Comparison of ENCODE assay signal across 23 cellular contexts in genomic region chr3:156908398-156908797, GRCh38.
DNase-seq lines count a peak whose midpoint lies in the region; ATAC-seq and TF ChIP-seq lines count a peak whose summit lies in the region.
"Had no signal": no experiment of that assay in that cellular context is flagged by ENCODE, and none has a peak within 500 bp of the region (broad histone marks: within the 10 kb centered on the region; RNA-seq: fewer than 3 reads in every experiment).

No MANE protein-coding gene starts in this region.

- no peaks in the 10 kb centered on the region for H3K36me3 Mint-ChIP-seq in activated T-cell treated with anti-CD3 and anti-CD28 coated beads, Interleukin-2, amount 50 U/mL, for 72 hours (ENCODE audit: insufficient read depth in 2 of 2)
- H3K36me3 Mint-ChIP-seq in activated CD4-positive, alpha-beta T cell treated with anti-CD3 and anti-CD28 coated beads for 36 hours (ENCODE audit: low read depth) = no peaks in the 10 kb centered on the region
- H3K36me3 Mint-ChIP-seq: CD14-positive monocyte; CD4-positive, alpha-beta memory T cell; CD4-positive, CD25-positive, alpha-beta regulatory T cell; CD8-positive, alpha-beta memory T cell had no signal

- no peak for ATAC-seq in activated T-cell treated with anti-CD3 and anti-CD28 coated beads, Interleukin-2, amount 50 U/mL, for 72 hours (replicated peaks in 1 of 2)
- peak; percentile 93 for ATAC-seq in sciatic nerve
- no peak for ATAC-seq in activated CD4-positive, alpha-beta T cell treated with anti-CD3 and anti-CD28 coated beads for 36 hours
- ATAC-seq: A549, GM12878 had no signal

- peak; percentile 24 to 88 for TF ChIP-seq EP300 in tibial nerve (IDR thresholded peaks at IDR 0.05)

- H3K9me3 Mint-ChIP-seq in activated T-cell treated with anti-CD3 and anti-CD28 coated beads, Interleukin-2, amount 50 U/mL, for 72 hours = no peaks in the 10 kb centered on the region
- no peaks in the 10 kb centered on the region for H3K9me3 Mint-ChIP-seq in activated CD4-positive, alpha-beta T cell treated with anti-CD3 and anti-CD28 coated beads for 36 hours (ENCODE audit: low read depth)
- H3K9me3 Mint-ChIP-seq: CD14-positive monocyte; CD4-positive, alpha-beta memory T cell; CD8-positive, alpha-beta memory T cell had no signal

- H3K4me1 ChIP-seq in tibial nerve = peaks cover 0 to 3% (median 0%) of the 10 kb centered on the region in 4 donors
- H3K4me1 ChIP-seq: A549, BE2C, BLaER1 had no signal

- POLR2A ChIA-PET in activated CD4-positive, alpha-beta T cell treated with anti-CD3 and anti-CD28 coated beads for 36 hours (lab: Charles Lee) = no interaction called here

- intact Hi-C loops in sciatic nerve (cut with DNase I) = no loop called here
- intact Hi-C loops in activated CD4-positive, alpha-beta T cell treated with anti-CD3 and anti-CD28 coated beads for 36 hours (cut with DNase I, micrococcal nuclease) = no loop called here

- CTCF ChIA-PET in activated CD4-positive, alpha-beta T cell treated with anti-CD3 and anti-CD28 coated beads for 36 hours (lab: Charles Lee) = no interaction called here

- no peaks in the 10 kb centered on the region for H3K4me1 Mint-ChIP-seq in activated T-cell treated with anti-CD3 and anti-CD28 coated beads, Interleukin-2, amount 50 U/mL, for 72 hours (ENCODE audit: low read depth)
- no peaks in the 10 kb centered on the region for H3K4me1 Mint-ChIP-seq in activated CD4-positive, alpha-beta T cell treated with anti-CD3 and anti-CD28 coated beads for 36 hours
- H3K4me1 Mint-ChIP-seq: CD14-positive monocyte; CD4-positive, alpha-beta memory T cell; CD4-positive, CD25-positive, alpha-beta regulatory T cell; CD8-positive, alpha-beta memory T cell had no signal

- H3K27ac Mint-ChIP-seq in activated T-cell treated with anti-CD3 and anti-CD28 coated beads, Interleukin-2, amount 50 U/mL, for 72 hours = peak overlapping the region; percentile 14
- no peak overlapping the region for H3K27ac Mint-ChIP-seq in activated CD4-positive, alpha-beta T cell treated with anti-CD3 and anti-CD28 coated beads for 36 hours
- H3K27ac Mint-ChIP-seq: CD14-positive monocyte; CD4-positive, alpha-beta memory T cell; CD4-positive, CD25-positive, alpha-beta regulatory T cell; CD8-positive, alpha-beta memory T cell had no signal

- no peak for TF ChIP-seq CTCF in tibial nerve (IDR thresholded peaks at IDR 0.05)

- no peak overlapping the region for H3K4me3 Mint-ChIP-seq in activated T-cell treated with anti-CD3 and anti-CD28 coated beads, Interleukin-2, amount 50 U/mL, for 72 hours
- no peak overlapping the region for H3K4me3 Mint-ChIP-seq in activated CD4-positive, alpha-beta T cell treated with anti-CD3 and anti-CD28 coated beads for 36 hours
- H3K4me3 Mint-ChIP-seq: CD14-positive monocyte; CD4-positive, alpha-beta memory T cell; CD4-positive, CD25-positive, alpha-beta regulatory T cell; CD8-positive, alpha-beta memory T cell had no signal

- no peak for TF ChIP-seq POLR2A in tibial nerve (IDR thresholded peaks at IDR 0.05)

- peaks cover 5% of the 10 kb centered on the region for H3K27me3 Mint-ChIP-seq in activated T-cell treated with anti-CD3 and anti-CD28 coated beads, Interleukin-2, amount 50 U/mL, for 72 hours (ENCODE audit: low read depth)
- H3K27me3 Mint-ChIP-seq in activated CD4-positive, alpha-beta T cell treated with anti-CD3 and anti-CD28 coated beads for 36 hours = peaks cover 2% of the 10 kb centered on the region
- H3K27me3 Mint-ChIP-seq: CD4-positive, alpha-beta memory T cell; CD8-positive, alpha-beta memory T cell had no signal

- DNase-seq in activated T-cell treated with anti-CD3 and anti-CD28 coated beads, Interleukin-2, amount 50 U/mL, for 72 hours = no peak
- DNase-seq in activated T-cell treated with anti-CD3 and anti-CD28 coated beads, Interleukin-2, amount 50 U/mL, for 48 hours = no peak
- DNase-seq in sciatic nerve (ENCODE audit: low spot score) (no peak), tibial nerve (ENCODE audit: low spot score in 2 of 2) (no peak)
- DNase-seq in activated CD4-positive, alpha-beta T cell treated with anti-CD3 and anti-CD28 coated beads for 36 hours = no peak
- DNase-seq: BE2C; C1 segment of cervical spinal cord; CD4-positive, alpha-beta memory T cell; CD4-positive, CD25-positive, alpha-beta regulatory T cell; CD8-positive, alpha-beta memory T cell; COR-L47; DMS 273 treated with DMSO at 0.1 percent for 48 hours; DMS153; DMS53; DMS79; DND-41; EL; GDM1 had no signal

- 57 to 71% methylated on average over 1 of the region's 1 CpG for WGBS in tibial nerve, 2 donors

- no peaks in the 10 kb centered on the region for H3K36me3 ChIP-seq in tibial nerve
- H3K36me3 ChIP-seq: BE2C, BLaER1 had no signal

- H3K4me3 ChIP-seq in tibial nerve = no peak overlapping the region
- H3K4me3 ChIP-seq: A549, BLaER1, GM12878 had no signal

- no peaks in the 10 kb centered on the region for H3K27me3 ChIP-seq in tibial nerve
- H3K27me3 ChIP-seq: BE2C, BLaER1 had no signal

- no peaks in the 10 kb centered on the region for H3K9me3 ChIP-seq in tibial nerve
- H3K9me3 ChIP-seq: A549, BE2C, BLaER1 had no signal

- H3K27ac ChIP-seq in tibial nerve = peak overlapping the region in 2 of 4 donors; percentile 70 to 84
- H3K27ac ChIP-seq: 22Rv1, A549, BLaER1 had no signal
